8 cellular contexts compared by ENCODE assay signal in genomic region chr5:139474815-139475791, GRCh38. TPM values are rescaled to one million over a fixed set of nuclear protein-coding genes. Genes with fewer than 3 reads are reported as not detected.
DNase-seq lines count a peak whose midpoint lies in the region; ATAC-seq and TF ChIP-seq lines count a peak whose summit lies in the region.

No MANE protein-coding gene starts in this region.

- H3K27me3 ChIP-seq in colonic mucosa (no peaks in the 10 kb centered on the region), neutrophil (no peaks in the 10 kb centered on the region)

- H3K4me3 ChIP-seq in colonic mucosa (no peak overlapping the region), neutrophil (ENCODE audit: low read depth in 1 of 2, low read length in 1 of 2) (peak overlapping the region in 1 of 2 experiments; percentile 19)

- ATAC-seq in HG03565 (IDR thresholded peaks at IDR 0.05; ENCODE audit: unreplicated experiment) (no peak), HG02981 (IDR thresholded peaks at IDR 0.05; ENCODE audit: unreplicated experiment) (no peak)

- H3K9ac ChIP-seq in colonic mucosa (ENCODE audit: low read depth in 2 of 2, low read length in 2 of 2), result no peak overlapping the region

- H3K36me3 Mint-ChIP-seq in progenitor cell of endocrine pancreas (ENCODE audit: insufficient read depth), result no peaks in the 10 kb centered on the region

- TF ChIP-seq CTCF in colonic mucosa (IDR thresholded peaks at IDR 0.05) (no peak), neutrophil (IDR thresholded peaks at IDR 0.05) (no peak), progenitor cell of endocrine pancreas (IDR thresholded peaks at IDR 0.05; ENCODE audit: unreplicated experiment) (no peak)

- H3K27ac ChIP-seq in colonic mucosa, result no peak overlapping the region
- peak overlapping the region; percentile 2 for H3K27ac ChIP-seq in neutrophil

- peaks cover 13% of the 10 kb centered on the region for H3K27me3 Mint-ChIP-seq in progenitor cell of endocrine pancreas

- H3K4me1 ChIP-seq in colonic mucosa, result peaks cover 12% of the 10 kb centered on the region
- peaks cover 58 to 60% of the 10 kb centered on the region in 2 experiments for H3K4me1 ChIP-seq in neutrophil (ENCODE audit: control insufficient read depth in 1 of 2, insufficient read depth in 1 of 2, low read depth in 1 of 2, low read length in 1 of 2)

- H3K4me1 Mint-ChIP-seq in progenitor cell of endocrine pancreas (ENCODE audit: low read depth), result no peaks in the 10 kb centered on the region

- H3K9me3 Mint-ChIP-seq in progenitor cell of endocrine pancreas (ENCODE audit: low read depth), result no peaks in the 10 kb centered on the region

- DNase-seq in ELR (ENCODE audit: low read depth), result peak; percentile 60
- DNase-seq in NCI-H524 treated with DMSO at 0.1 percent for 48 hours (lab: John Stamatoyannopoulos, UW), result peak; percentile 97
- DNase-seq in colonic mucosa, result peak; percentile 61
- DNase-seq in hypothalamus (lab: John Stamatoyannopoulos, UW), result no peak
- DNase-seq in progenitor cell of endocrine pancreas (ENCODE audit: low spot score, unreplicated experiment), result no peak

- no peak overlapping the region for H3K27ac Mint-ChIP-seq in progenitor cell of endocrine pancreas

- intact Hi-C loops in colonic mucosa (cut with DNase I), result no loop called here

- no peak overlapping the region for H3K4me3 Mint-ChIP-seq in progenitor cell of endocrine pancreas (ENCODE audit: low read depth)

- H3K9me3 ChIP-seq in colonic mucosa (no peaks in the 10 kb centered on the region), neutrophil (no peaks in the 10 kb centered on the region)

- H3K36me3 ChIP-seq in colonic mucosa, result no peaks in the 10 kb centered on the region
- H3K36me3 ChIP-seq in neutrophil, result no peaks in the 10 kb centered on the region

RNA-seq across cellular contexts. Expression of gene SMIM33, which starts 4.3 kb away (rescaled TPM):
- total RNA-seq in colonic mucosa (1 to 10 TPM; 3.4 to 5.9 TPM), progenitor cell of endocrine pancreas (not detected in 2 replicates)

RNA-seq across cellular contexts. Expression of gene STING1, which starts 7.5 kb away (rescaled TPM):
- total RNA-seq in colonic mucosa, result 10 to 100 TPM; 49.0 to 49.2 TPM
- 0.53 TPM in 1 of 2 replicates, not detected in the other for total RNA-seq in progenitor cell of endocrine pancreas

RNA-seq across cellular contexts. Expression of gene ECSCR, which starts 12.6 kb away (rescaled TPM):
- 1 to 10 TPM; 2.2 to 7.4 TPM for total RNA-seq in colonic mucosa
- total RNA-seq in progenitor cell of endocrine pancreas, result not detected in 2 replicates

RNA-seq across cellular contexts. Expression of gene DNAJC18, which starts 35.8 kb away (rescaled TPM):
- total RNA-seq in colonic mucosa (1 to 10 TPM; 3.6 to 5.7 TPM), progenitor cell of endocrine pancreas (23.1 and 23.3 TPM in 2 replicates)

Comparison
In these comparisons a context has a peak if more than half of its experiments do, and no peak if none do; other contexts are left out.
1. DNase-seq: peak in ELR (single experiment), NCI-H524 treated with DMSO at 0.1 percent for 48 hours (single experiment) and colonic mucosa (single experiment); none in hypothalamus (0 of 51) and progenitor cell of endocrine pancreas (single experiment).
2. RNA of gene STING1, which starts 7.5 kb away (total RNA-seq): 49.0 to 49.2 TPM in colonic mucosa; 0.53 TPM in progenitor cell of endocrine pancreas; every median in the first group is over 10 times any median in the second.